Comparison of ENCODE assay signal across 1 cellular context in genomic region chr6:30446259-30446658, GRCh38.
TF ChIP-seq lines count a peak whose summit lies in the region.

No MANE protein-coding gene starts in this region.

TF ChIP-seq in GM12878, 131 proteins besides CTCF, POLR2A, EP300 and RAD21 (continued from another document):
- TF ChIP-seq, protein P1, sequence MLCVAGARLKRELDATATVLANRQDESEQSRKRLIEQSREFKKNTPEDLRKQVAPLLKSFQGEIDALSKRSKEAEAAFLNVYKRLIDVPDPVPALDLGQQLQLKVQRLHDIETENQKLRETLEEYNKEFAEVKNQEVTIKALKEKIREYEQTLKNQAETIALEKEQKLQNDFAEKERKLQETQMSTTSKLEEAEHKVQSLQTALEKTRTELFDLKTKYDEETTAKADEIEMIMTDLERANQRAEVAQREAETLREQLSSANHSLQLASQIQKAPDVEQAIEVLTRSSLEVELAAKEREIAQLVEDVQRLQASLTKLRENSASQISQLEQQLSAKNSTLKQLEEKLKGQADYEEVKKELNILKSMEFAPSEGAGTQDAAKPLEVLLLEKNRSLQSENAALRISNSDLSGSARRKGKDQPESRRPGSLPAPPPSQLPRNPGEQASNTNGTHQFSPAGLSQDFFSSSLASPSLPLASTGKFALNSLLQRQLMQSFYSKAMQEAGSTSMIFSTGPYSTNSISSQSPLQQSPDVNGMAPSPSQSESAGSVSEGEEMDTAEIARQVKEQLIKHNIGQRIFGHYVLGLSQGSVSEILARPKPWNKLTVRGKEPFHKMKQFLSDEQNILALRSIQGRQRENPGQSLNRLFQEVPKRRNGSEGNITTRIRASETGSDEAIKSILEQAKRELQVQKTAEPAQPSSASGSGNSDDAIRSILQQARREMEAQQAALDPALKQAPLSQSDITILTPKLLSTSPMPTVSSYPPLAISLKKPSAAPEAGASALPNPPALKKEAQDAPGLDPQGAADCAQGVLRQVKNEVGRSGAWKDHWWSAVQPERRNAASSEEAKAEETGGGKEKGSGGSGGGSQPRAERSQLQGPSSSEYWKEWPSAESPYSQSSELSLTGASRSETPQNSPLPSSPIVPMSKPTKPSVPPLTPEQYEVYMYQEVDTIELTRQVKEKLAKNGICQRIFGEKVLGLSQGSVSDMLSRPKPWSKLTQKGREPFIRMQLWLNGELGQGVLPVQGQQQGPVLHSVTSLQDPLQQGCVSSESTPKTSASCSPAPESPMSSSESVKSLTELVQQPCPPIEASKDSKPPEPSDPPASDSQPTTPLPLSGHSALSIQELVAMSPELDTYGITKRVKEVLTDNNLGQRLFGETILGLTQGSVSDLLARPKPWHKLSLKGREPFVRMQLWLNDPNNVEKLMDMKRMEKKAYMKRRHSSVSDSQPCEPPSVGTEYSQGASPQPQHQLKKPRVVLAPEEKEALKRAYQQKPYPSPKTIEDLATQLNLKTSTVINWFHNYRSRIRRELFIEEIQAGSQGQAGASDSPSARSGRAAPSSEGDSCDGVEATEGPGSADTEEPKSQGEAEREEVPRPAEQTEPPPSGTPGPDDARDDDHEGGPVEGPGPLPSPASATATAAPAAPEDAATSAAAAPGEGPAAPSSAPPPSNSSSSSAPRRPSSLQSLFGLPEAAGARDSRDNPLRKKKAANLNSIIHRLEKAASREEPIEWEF (IDR thresholded peaks at IDR 0.05; ENCODE audit: insufficient replicate concordance, low read depth, low read length), result no peak
